ENCODE assay signal across 17 cellular contexts in genomic region chr18:36338420-36338933, GRCh38. TPM values are rescaled to one million over a fixed set of nuclear protein-coding genes. Genes with fewer than 3 reads are reported as not detected.
DNase-seq lines count a peak whose midpoint lies in the region; ATAC-seq, FAIRE-seq and TF ChIP-seq lines count a peak whose summit lies in the region.
"Had no signal": no experiment of that assay in that cellular context is flagged by ENCODE, and none has a peak within 500 bp of the region (broad histone marks: within the 10 kb centered on the region; RNA-seq: fewer than 3 reads in every experiment).

No MANE protein-coding gene starts in this region.

- peaks cover 33% of the 10 kb centered on the region for H3K79me1 ChIP-seq in mesenchymal stem cell (replicated peaks; ENCODE audit: low read length, poor library complexity, severe bottlenecking)

- H3K27me3 ChIP-seq in heart left ventricle (no peaks in the 10 kb centered on the region), mesenchymal stem cell (ENCODE audit: control insufficient read depth in 1 of 2, insufficient read depth in 1 of 2, low read length in 2 of 2) (no peaks in the 10 kb centered on the region), MG63 (no peaks in the 10 kb centered on the region)

- TF ChIP-seq EP300 in A549 (IDR thresholded peaks at IDR 0.05), result no peak

- no peak for ATAC-seq in A549
- ATAC-seq in heart left ventricle, result peak; percentile 82 to 92 (median 89)
- ATAC-seq in GM21723 (IDR thresholded peaks at IDR 0.05; ENCODE audit: unreplicated experiment), result no peak
- ATAC-seq in HG03354 (IDR thresholded peaks at IDR 0.05; ENCODE audit: poor library complexity, severe bottlenecking, unreplicated experiment), result no peak
- ATAC-seq: PC-3 had no signal

- H3K4me2 ChIP-seq in A549, result 0 out of 3 replicates have a peak overlapping the region, but pooled peaks have one; percentile 26
- H3K4me2 ChIP-seq in mesenchymal stem cell (ENCODE audit: low read length, poor library complexity, severe bottlenecking), result peak overlapping the region; percentile 14
- H3K4me2 ChIP-seq: GM23338 had no signal

- H2BK15ac ChIP-seq in mesenchymal stem cell (ENCODE audit: low read depth, poor library complexity, severe bottlenecking), result no peak overlapping the region

- CTCF ChIA-PET in A549 (lab: Yijun Ruan, JAX), result interaction anchor here (1.6 kb wide), 1 partner anchor 234 kb away, joined by 3 read pairs; no protein-coding TSS in a partner anchor

- DNase-seq in A549 (ENCODE audit: low read depth in 1 of 2, low spot score in 1 of 2) (no peak), HT1080 (ENCODE audit: low read depth) (peak; percentile 27), heart left ventricle (peak in 1 of 5 donors; percentile 76), mesenchymal stem cell (no peak), NCI-H345 treated with DMSO at 0.1 percent for 48 hours (lab: John Stamatoyannopoulos, UW; ENCODE audit: unreplicated experiment) (no peak), MG63 (no peak)
- DNase-seq: CD4-positive, alpha-beta T cell; KG1; NCI-H1092 treated with DMSO at 0.1 percent for 48 hours; NCI-H1694 treated with DMSO at 0.1 percent for 48 hours; NCI-H446; NCI-H748 treated with DMSO at 0.1 percent for 48 hours; PC-3 had no signal

- H3K36me3 ChIP-seq in heart left ventricle (no peaks in the 10 kb centered on the region), mesenchymal stem cell (ENCODE audit: control insufficient read depth in 1 of 2, insufficient read depth in 2 of 2, low read depth in 1 of 2, low read length in 2 of 2) (no peaks in the 10 kb centered on the region), MG63 (no peaks in the 10 kb centered on the region)

- TF ChIP-seq POLR2A in A549 (IDR thresholded peaks at IDR 0.05; ENCODE audit: low read length) (no peak), heart left ventricle (IDR thresholded peaks at IDR 0.05) (no peak)

- TF ChIP-seq RAD21 in A549 (conservative IDR thresholded peaks at IDR 0.05 in 1 of 2, IDR thresholded peaks at IDR 0.05 in 1 of 2), result no peak

- H3K4ac ChIP-seq in mesenchymal stem cell (ENCODE audit: low read depth in 1 of 2, low read length in 2 of 2), result no peak overlapping the region

- no peak overlapping the region for H3K9ac ChIP-seq in mesenchymal stem cell (ENCODE audit: low read length)

- H2BK12ac ChIP-seq in mesenchymal stem cell (ENCODE audit: low read length in 2 of 2), result no peak overlapping the region

- H2AFZ ChIP-seq in mesenchymal stem cell (ENCODE audit: low read depth, low read length), result no peak overlapping the region
- H2AFZ ChIP-seq: GM23338 had no signal

- no peak overlapping the region for H4K8ac ChIP-seq in mesenchymal stem cell (ENCODE audit: low read length)

- H2BK120ac ChIP-seq in mesenchymal stem cell (ENCODE audit: low read depth, low read length), result no peak overlapping the region

- H3K4me3 ChIP-seq in A549 (no peak overlapping the region), heart left ventricle (no peak overlapping the region), mesenchymal stem cell (ENCODE audit: insufficient read depth in 1 of 2, low read depth in 1 of 2, low read length in 2 of 2) (no peak overlapping the region), MG63 (no peak overlapping the region)
- H3K4me3 ChIP-seq: GM23338 had no signal

- H2BK5ac ChIP-seq in mesenchymal stem cell (ENCODE audit: low read depth, low read length, poor library complexity, severe bottlenecking), result peak overlapping the region; percentile 54

- H3K14ac ChIP-seq in mesenchymal stem cell (ENCODE audit: low read length in 2 of 2), result no peak overlapping the region

- 62% methylated on average over 6 of the region's 7 CpGs for WGBS in A549 (ENCODE audit: missing lambda C conversion rate)
- 25 to 41% (median 33%) methylated on average over 5 to 7 of the region's 7 CpGs for WGBS in heart left ventricle, 4 donors
- WGBS in mesenchymal stem cell, result 76% methylated on average over 7 of the region's 7 CpGs

- POLR2A ChIA-PET in A549 (lab: Yijun Ruan, JAX), result interaction anchor here (0.5 kb wide), 1 partner anchor 18 kb away, joined by 3 read pairs; no protein-coding TSS in a partner anchor

- H3K27ac ChIP-seq in A549 (peak overlapping the region in 1 of 2 experiments; percentile 35; a peak in 1 of 6 replicates), heart left ventricle (peak overlapping the region in 11 of 12 donors; percentile 8 to 71 (median 57)), mesenchymal stem cell (ENCODE audit: low read length, poor library complexity, severe bottlenecking) (peak overlapping the region; percentile 80)
- H3K27ac ChIP-seq: HL-60 had no signal

- H3K4me1 ChIP-seq in A549 (0 out of 3 replicates have a peak, but pooled peaks cover 3% of the 10 kb centered on the region), heart left ventricle (peaks cover 0 to 44% (median 21%) of the 10 kb centered on the region in 12 donors), mesenchymal stem cell (ENCODE audit: control insufficient read depth, insufficient read depth, low read depth, low read length) (peaks cover 18% of the 10 kb centered on the region)

- TF ChIP-seq CTCF in A549 (IDR thresholded peaks at IDR 0.05) (no peak), heart left ventricle (IDR thresholded peaks at IDR 0.05) (no peak)

- no peak overlapping the region for H3K23ac ChIP-seq in mesenchymal stem cell (ENCODE audit: low read length in 2 of 2)

- H3K18ac ChIP-seq in mesenchymal stem cell (ENCODE audit: low read depth in 1 of 2, low read length in 2 of 2), result no peak overlapping the region

- FAIRE-seq in A549 (lab: Jason Lieb, UNC), result no peak

- H2AK5ac ChIP-seq in mesenchymal stem cell (ENCODE audit: low read length, severe bottlenecking), result peak overlapping the region; percentile 49

- intact Hi-C loops in heart left ventricle (cut with DNase I), result loop anchor here in 1 of 10 donors (5.0 kb wide), 1 partner anchor 41 kb away; the partner anchor contains the start of gene FHOD3

- H4K91ac ChIP-seq in mesenchymal stem cell (ENCODE audit: low read length), result no peak overlapping the region

- H3K9me3 ChIP-seq in A549, result no peaks in the 10 kb centered on the region
- H3K9me3 ChIP-seq in heart left ventricle, result peaks cover 0 to 16% (median 2%) of the 10 kb centered on the region in 12 donors
- peaks cover 14% of the 10 kb centered on the region for H3K9me3 ChIP-seq in mesenchymal stem cell (ENCODE audit: control insufficient read depth, low read length)
- no peaks in the 10 kb centered on the region; the same call in 1 of the 2 replicates for H3K9me3 ChIP-seq in MG63

TF ChIP-seq in A549, 52 proteins besides CTCF, POLR2A, EP300 and RAD21:
- no peak for TF ChIP-seq CHD4 (IDR thresholded peaks at IDR 0.05; ENCODE audit: borderline replicate concordance)
- no peak for TF ChIP-seq TFCP2L1 (CRISPR knock-in tag; IDR thresholded peaks at IDR 0.05)
- no peak for TF ChIP-seq SREBF2 (IDR thresholded peaks at IDR 0.05)
- no peak for TF ChIP-seq KDM5A (IDR thresholded peaks at IDR 0.05)
- no peak for TF ChIP-seq MAX (IDR thresholded peaks at IDR 0.05)
- no peak for TF ChIP-seq ZFP36 (IDR thresholded peaks at IDR 0.05; ENCODE audit: borderline replicate concordance, partially characterized antibody)
- no peak for TF ChIP-seq CEBPB (IDR thresholded peaks at IDR 0.05)
- no peak for TF ChIP-seq EHMT2 (IDR thresholded peaks at IDR 0.05; ENCODE audit: low read depth)
- TF ChIP-seq RFX5 (IDR thresholded peaks at IDR 0.05), result no peak
- TF ChIP-seq ATOH8 (CRISPR knock-in tag; IDR thresholded peaks at IDR 0.05; ENCODE audit: low read depth), result no peak
- no peak for TF ChIP-seq FOXS1 (CRISPR knock-in tag; IDR thresholded peaks at IDR 0.05)
- TF ChIP-seq MYC (IDR thresholded peaks at IDR 0.05; ENCODE audit: borderline replicate concordance, low read length), result no peak
- TF ChIP-seq EHF (CRISPR knock-in tag; IDR thresholded peaks at IDR 0.05), result no peak
- no peak for TF ChIP-seq MAFK (IDR thresholded peaks at IDR 0.05; ENCODE audit: partially characterized antibody)
- no peak for TF ChIP-seq HEYL (CRISPR knock-in tag; IDR thresholded peaks at IDR 0.05)
- no peak for TF ChIP-seq GATA3 (IDR thresholded peaks at IDR 0.05; ENCODE audit: borderline replicate concordance)
TF ChIP-seq in A549: peak in this region for 0.

RNA-seq across cellular contexts. Expression of gene FHOD3, which starts 41.0 kb away (rescaled TPM):
- polyA plus RNA-seq in A549 (2011; rRNA removed) (2.4 and 2.5 TPM in 2 replicates), A549 (2017; fragmentation: RNase III; extraction: RNeasy Plus Mini Kit Qiagen cat#74134 plus additional on column Dnase treatment) (2.9 to 4.2 TPM (median 3.6 TPM) in 3 replicates), heart left ventricle (100 to 1,000 TPM; 109 to 204 TPM)
- polyA plus RNA-seq in A549 (2012; cell fraction: cytosol; rRNA removed), result 1.1 TPM in 2 replicates
- polyA plus RNA-seq in A549 (2012; cell fraction: nucleus; rRNA removed), result 1.2 and 1.7 TPM in 2 replicates
- 2.7 and 2.8 TPM in 2 replicates for polyA minus RNA-seq in A549 (2011; rRNA and poly(A)+ RNA removed)
- 43.0 and 47.1 TPM in 2 replicates for total RNA-seq in HT1080 (2014; rRNA removed; shearing (Covaris generic))
- polyA plus RNA-seq in HT1080 (2015; cell fraction: cytosol; rRNA removed), result 25.5 and 29.5 TPM in 2 replicates
- polyA plus RNA-seq in HT1080 (2015; cell fraction: nucleus; rRNA removed), result 32.2 and 36.5 TPM in 2 replicates
- total RNA-seq in heart left ventricle, result 100 to 1,000 TPM; 118 to 532 (median 285) TPM
- polyA plus RNA-seq in mesenchymal stem cell (2013, experiment 1 of 2), result 0.23 TPM
- polyA plus RNA-seq in mesenchymal stem cell (2013, experiment 2 of 2), result 0.23 TPM
- 0.10 TPM in 1 of 2 replicates, not detected in the other for total RNA-seq in MG63 (2014; rRNA removed; shearing (Covaris generic); ENCODE audit: low replicate concordance)
- total RNA-seq: CD4-positive, alpha-beta T cell had no signal

Comparison
In these comparisons a context has a peak if more than half of its experiments do, and no peak if none do; other contexts are left out.
1. ATAC-seq: peak in heart left ventricle (4 of 4); none in A549 (0 of 2), GM21723 (single experiment) and HG03354 (single experiment).
2. RNA of gene FHOD3, which starts 41.0 kb away (total RNA-seq): 118 to 532 TPM in heart left ventricle and 43.0 to 47.1 TPM in HT1080; 0.10 TPM in MG63; every median in the first group is over 10 times any median in the second.